Comparison of ENCODE assay signal across 17 cellular contexts in the genomic region with DNA sequence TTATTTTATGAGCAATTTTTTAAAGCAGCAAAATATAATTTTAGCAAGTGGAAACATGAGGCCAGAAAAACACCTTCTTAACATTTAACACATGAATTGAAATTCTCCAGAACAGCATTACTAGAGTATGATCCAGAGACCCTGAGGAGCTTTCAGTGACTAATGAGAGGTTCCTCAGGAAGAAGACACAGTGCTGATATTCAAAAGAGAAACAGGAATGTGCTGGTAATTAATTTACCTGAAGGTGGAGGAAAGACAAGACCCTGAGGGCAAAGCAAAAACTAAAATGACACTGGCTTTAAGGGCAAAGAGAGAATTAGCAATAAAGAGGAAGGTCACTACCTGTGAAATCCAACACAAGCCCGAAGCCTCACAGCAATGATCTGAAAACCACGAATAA.
DNase-seq lines count a peak whose midpoint lies in the region; ATAC-seq and TF ChIP-seq lines count a peak whose summit lies in the region.
"Had no signal": no experiment of that assay in that cellular context is flagged by ENCODE, and none has a peak within 500 bp of the region (broad histone marks: within the 10 kb centered on the region; RNA-seq: fewer than 3 reads in every experiment).

No MANE protein-coding gene starts in this region.

- H3K27me3 ChIP-seq in GM23248 (replicated peaks; ENCODE audit: insufficient read depth) (no peaks in the 10 kb centered on the region), MM.1S (replicated peaks; ENCODE audit: insufficient read depth, low read length) (no peaks in the 10 kb centered on the region), hepatocyte (no peaks in the 10 kb centered on the region), neural progenitor cell (no peaks in the 10 kb centered on the region)
- H3K27me3 ChIP-seq: BLaER1 treated with 17β-estradiol and CSF1 and Interleukin-3, amounts not matched to agents 10 nM and 100 nM had no signal

- no peak overlapping the region for H3K4me3 Mint-ChIP-seq in neural progenitor cell
- H3K4me3 Mint-ChIP-seq: CD8-positive, alpha-beta T cell had no signal

- WGBS in GM23248 (ENCODE audit: low coverage in 1 of 2, low lambda C conversion rate in 2 of 2, missing lambda C conversion rate in 2 of 2), 2 experiments = 93 to 100% methylated on average over 2 of the region's 2 CpGs
- WGBS in hepatocyte (ENCODE audit: low lambda C conversion rate, missing lambda C conversion rate) = 64% methylated on average over 2 of the region's 2 CpGs

- DNase-seq in GM23248 = no peak
- DNase-seq in MM.1S = no peak
- no peak for DNase-seq in hepatocyte (ENCODE audit: low spot score)
- DNase-seq in neural progenitor cell (ENCODE audit: low spot score) = no peak
- DNase-seq in mucosa of descending colon = no peak
- no peak for DNase-seq in GM19240 (ENCODE audit: insufficient read length, low spot score)
- DNase-seq: CD8-positive, alpha-beta T cell; DMS79; Kasumi-1; NCI-H1092 treated with DMSO at 0.1 percent for 48 hours; NCI-H1694; NCI-H2081 treated with DMSO at 0.1 percent for 48 hours; SIG-M5 had no signal

- H3F3A ChIP-seq in GM23248 (ENCODE audit: insufficient read depth) = peaks cover 19% of the 10 kb centered on the region
- H3F3A ChIP-seq in MM.1S (ENCODE audit: insufficient read depth, low read length) = peaks cover 14% of the 10 kb centered on the region; the same call in 1 of the 2 replicates
- peaks cover 11% of the 10 kb centered on the region for H3F3A ChIP-seq in neural progenitor cell (ENCODE audit: low read depth)

- H2AFZ ChIP-seq in GM23248 (no peak overlapping the region), MM.1S (ENCODE audit: low read length) (no peak overlapping the region), hepatocyte (no peak overlapping the region), neural progenitor cell (replicated peaks) (no peak overlapping the region)

- intact Hi-C loops in mucosa of descending colon (cut with DNase I, micrococcal nuclease) = no loop called here

- no peaks in the 10 kb centered on the region for H3K36me3 ChIP-seq in GM23248 (ENCODE audit: low read depth)
- no peaks in the 10 kb centered on the region for H3K36me3 ChIP-seq in MM.1S (replicated peaks; ENCODE audit: insufficient read depth, low read length)
- no peaks in the 10 kb centered on the region for H3K36me3 ChIP-seq in hepatocyte (replicated peaks; ENCODE audit: insufficient read depth, low read depth)
- no peaks in the 10 kb centered on the region for H3K36me3 ChIP-seq in neural progenitor cell
- no peaks in the 10 kb centered on the region for H3K36me3 ChIP-seq in mucosa of descending colon (ENCODE audit: low read depth)
- H3K36me3 ChIP-seq: BLaER1 treated with 17β-estradiol and CSF1 and Interleukin-3, amounts not matched to agents 10 nM and 100 nM; HAP-1 had no signal

- H3K27ac Mint-ChIP-seq in neural progenitor cell = no peak overlapping the region
- H3K27ac Mint-ChIP-seq: CD8-positive, alpha-beta T cell had no signal

- H3K9me3 ChIP-seq in GM23248 (ENCODE audit: low read depth) (no peaks in the 10 kb centered on the region), MM.1S (replicated peaks; ENCODE audit: insufficient read depth, low read length) (no peaks in the 10 kb centered on the region), hepatocyte (ENCODE audit: low read depth) (no peaks in the 10 kb centered on the region), neural progenitor cell (ENCODE audit: low read depth) (no peaks in the 10 kb centered on the region), mucosa of descending colon (no peaks in the 10 kb centered on the region)
- H3K9me3 ChIP-seq: BLaER1 treated with 17β-estradiol and CSF1 and Interleukin-3, amounts not matched to agents 10 nM and 100 nM; HAP-1 had no signal

- H4K20me1 ChIP-seq in GM23248 (ENCODE audit: insufficient read depth) (no peaks in the 10 kb centered on the region), MM.1S (ENCODE audit: insufficient read depth, low read length) (no peaks in the 10 kb centered on the region), hepatocyte (ENCODE audit: insufficient read depth, poor library complexity, severe bottlenecking) (no peaks in the 10 kb centered on the region), neural progenitor cell (ENCODE audit: low read depth) (peaks cover 98% of the 10 kb centered on the region)
- H4K20me1 ChIP-seq: BLaER1 treated with 17β-estradiol and CSF1 and Interleukin-3, amounts not matched to agents 10 nM and 100 nM had no signal

- H3K4me1 ChIP-seq in GM23248 (ENCODE audit: insufficient read depth) = peaks cover 59% of the 10 kb centered on the region
- H3K4me1 ChIP-seq in MM.1S (ENCODE audit: low read length) = peaks cover 20% of the 10 kb centered on the region
- H3K4me1 ChIP-seq in hepatocyte (ENCODE audit: insufficient read depth) = peaks cover 19% of the 10 kb centered on the region
- peaks cover 62% of the 10 kb centered on the region for H3K4me1 ChIP-seq in neural progenitor cell
- no peaks in the 10 kb centered on the region for H3K4me1 ChIP-seq in mucosa of descending colon (ENCODE audit: low read depth)

- H3K36me3 Mint-ChIP-seq in neural progenitor cell = peaks cover 12% of the 10 kb centered on the region
- H3K36me3 Mint-ChIP-seq: CD8-positive, alpha-beta T cell had no signal

- H3K27ac ChIP-seq in GM23248 = 0 out of 2 replicates have a peak overlapping the region, but pooled peaks have one; percentile 3
- H3K27ac ChIP-seq in MM.1S (ENCODE audit: low read length) = peak overlapping the region; percentile 49; the same call in 1 of the 2 replicates
- H3K27ac ChIP-seq in hepatocyte = peak overlapping the region; percentile 51
- peak overlapping the region; percentile 35 for H3K27ac ChIP-seq in neural progenitor cell
- H3K27ac ChIP-seq: BLaER1 treated with 17β-estradiol and CSF1 and Interleukin-3, amounts not matched to agents 10 nM and 100 nM; RWPE1 had no signal

- ATAC-seq in mucosa of descending colon (no peak), GM18867 (IDR thresholded peaks at IDR 0.05; ENCODE audit: unreplicated experiment) (no peak)
- ATAC-seq: CD8-positive, alpha-beta T cell had no signal

- H3K9ac ChIP-seq in GM23248 = no peak overlapping the region
- no peak overlapping the region for H3K9ac ChIP-seq in MM.1S (ENCODE audit: low read length)
- no peak overlapping the region for H3K9ac ChIP-seq in neural progenitor cell
- H3K9ac ChIP-seq: BLaER1 treated with 17β-estradiol and CSF1 and Interleukin-3, amounts not matched to agents 10 nM and 100 nM had no signal

- in situ Hi-C loops in GM23248 (cut with MboI) = no loop called here

- H3K4me3 ChIP-seq in GM23248 = no peak overlapping the region
- no peak overlapping the region for H3K4me3 ChIP-seq in MM.1S (ENCODE audit: low read length)
- no peak overlapping the region for H3K4me3 ChIP-seq in hepatocyte
- no peak overlapping the region for H3K4me3 ChIP-seq in neural progenitor cell
- H3K4me3 ChIP-seq in mucosa of descending colon = no peak overlapping the region
- H3K4me3 ChIP-seq: BLaER1 treated with 17β-estradiol and CSF1 and Interleukin-3, amounts not matched to agents 10 nM and 100 nM; HAP-1 had no signal

- H3K79me2 ChIP-seq in GM23248 (ENCODE audit: insufficient read depth) (peaks cover 97% of the 10 kb centered on the region), MM.1S (ENCODE audit: low read length) (no peaks in the 10 kb centered on the region), hepatocyte (peaks cover 30% of the 10 kb centered on the region), neural progenitor cell (ENCODE audit: low read depth) (peaks cover 99% of the 10 kb centered on the region)

- H3K4me2 ChIP-seq in GM23248 (ENCODE audit: unreplicated experiment) = no peak overlapping the region
- peak overlapping the region; percentile 27 for H3K4me2 ChIP-seq in MM.1S (ENCODE audit: low read depth, low read length)
- peak overlapping the region; percentile 16 for H3K4me2 ChIP-seq in hepatocyte
- peak overlapping the region; percentile 18 for H3K4me2 ChIP-seq in neural progenitor cell
- H3K4me2 ChIP-seq: BLaER1 treated with 17β-estradiol and CSF1 and Interleukin-3, amounts not matched to agents 10 nM and 100 nM had no signal

- H3K9me2 ChIP-seq in GM23248 (ENCODE audit: insufficient read depth) = no peaks in the 10 kb centered on the region; the same call in 1 of the 2 replicates
- no peaks in the 10 kb centered on the region for H3K9me2 ChIP-seq in MM.1S (replicated peaks; ENCODE audit: insufficient read depth, low read length)
- no peaks in the 10 kb centered on the region for H3K9me2 ChIP-seq in hepatocyte (replicated peaks; ENCODE audit: insufficient read depth)

- TF ChIP-seq CTCF in MM.1S (IDR thresholded peaks at IDR 0.05; ENCODE audit: low read length) (no peak), hepatocyte (IDR thresholded peaks at IDR 0.05; ENCODE audit: poor library complexity) (no peak), neural progenitor cell (IDR thresholded peaks at IDR 0.05) (no peak), mucosa of descending colon (IDR thresholded peaks at IDR 0.05) (no peak)

- no peaks in the 10 kb centered on the region for H3K27me3 Mint-ChIP-seq in neural progenitor cell (ENCODE audit: insufficient read depth, low read depth)

- H3K9me3 Mint-ChIP-seq in neural progenitor cell = no peaks in the 10 kb centered on the region

- H3K4me1 Mint-ChIP-seq in neural progenitor cell = peaks cover 67% of the 10 kb centered on the region
